28 cellular contexts compared by ENCODE assay signal in the genomic region with DNA sequence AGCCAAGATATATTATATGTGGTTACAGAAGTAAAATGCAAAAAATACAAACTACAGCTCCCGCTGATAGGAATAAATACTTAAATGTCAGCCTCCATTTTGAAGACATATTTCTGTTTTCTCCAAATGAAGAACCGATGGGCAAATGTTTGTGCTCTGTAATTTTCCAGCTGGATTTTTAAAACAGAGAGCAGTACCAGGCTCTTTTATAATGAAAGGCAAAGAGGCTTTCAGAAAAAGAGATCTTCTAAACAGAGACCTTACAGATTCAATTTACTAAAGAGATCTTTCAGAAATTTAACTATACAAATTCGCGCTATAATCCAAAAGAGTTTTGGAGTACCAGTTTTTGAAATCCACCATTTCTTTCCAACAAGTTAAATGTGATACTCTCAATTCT.
"Had no signal": no experiment of that assay in that cellular context is flagged by ENCODE, and none has a peak within 500 bp of the region (broad histone marks: within the 10 kb centered on the region; RNA-seq: fewer than 3 reads in every experiment).

No MANE protein-coding gene starts in this region.

- H3K27ac ChIP-seq: ascending aorta, body of pancreas, KMS-11, SK-N-MC had no signal

- DNase-seq: activated CD4-positive, alpha-beta T cell treated with anti-CD3 and anti-CD28 coated beads for 48 hours; activated CD4-positive, alpha-beta T cell treated with anti-CD3 and anti-CD28 coated beads, Interleukin-2, amount 50 U/mL, for 4 hours; activated CD4-positive, CD25-positive, alpha-beta regulatory T cell treated with anti-CD3 and anti-CD28 coated beads, Interleukin-2, amount 50 U/mL, for 72 hours; activated CD8-positive, alpha-beta memory T cell treated with anti-CD3 and anti-CD28 coated beads, Interleukin-2, amount 50 U/mL, for 48 hours; activated CD8-positive, alpha-beta T cell treated with anti-CD3 and anti-CD28 coated beads, Interleukin-2, amount 10 ng/mL, durations not matched to agents 7 days and 5 days; activated naive CD4-positive, alpha-beta T cell treated with anti-CD3 and anti-CD28 coated beads, Interleukin-2, amount 50 U/mL, for 16 hours; activated naive CD8-positive, alpha-beta T cell treated with anti-CD3 and anti-CD28 coated beads, Interleukin-2, amount 10 ng/mL, durations not matched to agents 7 days and 5 days; activated T-cell treated with anti-CD3 and anti-CD28 coated beads, Interleukin-2, amount 50 U/mL, for 1 hour; body of pancreas; NCI-H1092; NCI-H1417 treated with DMSO at 0.1 percent for 48 hours; NCI-H1694; NCI-H2029 treated with DMSO at 0.1 percent for 48 hours; NCI-H345; NCI-H510A; NCI-H526 treated with DMSO at 0.1 percent for 48 hours; NCI-H82; RPMI8226; T-cell; T-helper 2 cell; T1000 had no signal

- ATAC-seq: activated CD8-positive, alpha-beta T cell treated with anti-CD3 and anti-CD28 coated beads, Interleukin-2, amount 10 ng/mL, durations not matched to agents 7 days and 5 days; body of pancreas; Panc1; Right ventricle myocardium inferior; T-cell; WTC11 had no signal

- FAIRE-seq: bronchial epithelial cell had no signal
